9 cellular contexts compared by ENCODE assay signal in genomic region chr10:90930070-90930837, GRCh38. TPM values are rescaled to one million over a fixed set of nuclear protein-coding genes. Genes with fewer than 3 reads are reported as not detected.
DNase-seq lines count a peak whose midpoint lies in the region; ATAC-seq, FAIRE-seq and TF ChIP-seq lines count a peak whose summit lies in the region.
"Had no signal": no experiment of that assay in that cellular context is flagged by ENCODE, and none has a peak within 500 bp of the region (broad histone marks: within the 10 kb centered on the region; RNA-seq: fewer than 3 reads in every experiment).

No MANE protein-coding gene starts in this region.

- H4K5ac ChIP-seq in H1 (ENCODE audit: insufficient read length, low read depth, low read length) = no peak overlapping the region

- H3K4me3 ChIP-seq in AG04450 (ENCODE audit: low read depth, low read length) (no peak overlapping the region), H1 (ENCODE audit: extremely low read depth in 1 of 4, insufficient read depth in 2 of 4, low read depth in 3 of 4, low read length in 4 of 4) (peak overlapping the region in 3 of 4 experiments; percentile 16 to 24 (median 24); a peak in 5 of 8 replicates)

- H3K4me1 ChIP-seq in H1 (replicated peaks in 1 of 4; ENCODE audit: control insufficient read depth in 3 of 4, insufficient read depth in 4 of 4, low read length in 3 of 4) = peaks cover 2 to 13% (median 10%) of the 10 kb centered on the region in 4 experiments; a peak in 5 of 7 replicates

- ATAC-seq in GM19351 (IDR thresholded peaks at IDR 0.05; ENCODE audit: unreplicated experiment) (no peak), HG03175 (IDR thresholded peaks at IDR 0.05; ENCODE audit: unreplicated experiment) (no peak)

- H2BK5ac ChIP-seq in H1 (ENCODE audit: low read depth, low read length) = no peak overlapping the region

- peak overlapping the region; percentile 26 to 52 (median 43) for H3K4me3 Mint-ChIP-seq in nephron

- H3K18ac ChIP-seq in H1 (ENCODE audit: extremely low read depth, low read length) = no peak overlapping the region

- H2BK20ac ChIP-seq in H1 (ENCODE audit: low read length) = no peak overlapping the region

- peaks cover 4 to 10% of the 10 kb centered on the region in 2 experiments for H4K20me1 ChIP-seq in H1 (replicated peaks in 1 of 2; ENCODE audit: control insufficient read depth in 1 of 2, insufficient read depth in 2 of 2, low read length in 2 of 2)

- H3K4ac ChIP-seq in H1 (replicated peaks; ENCODE audit: insufficient read length, low read depth, low read length) = no peak overlapping the region

- peak overlapping the region; percentile 97 to 98 (median 98) for H3K27ac Mint-ChIP-seq in nephron

- no peak; a peak in 1 of 3 replicates for TF ChIP-seq POLR2A in H1 (IDR thresholded peaks at IDR 0.05; ENCODE audit: control extremely low read depth in 1 of 2, low read depth in 2 of 2, low read length in 2 of 2)

- peaks cover 70% of the 10 kb centered on the region for H3K4me1 Mint-ChIP-seq in nephron

- no peak overlapping the region for H3K23ac ChIP-seq in H1 (ENCODE audit: insufficient read length)

- no peaks in the 10 kb centered on the region for H3K9me3 Mint-ChIP-seq in nephron

- H3K27me3 ChIP-seq in AG04450 (ENCODE audit: control insufficient read depth, insufficient read depth, low read length) (no peaks in the 10 kb centered on the region), H1 (replicated peaks in 1 of 4; ENCODE audit: control insufficient read depth in 3 of 4, extremely low read depth in 1 of 4, insufficient read depth in 3 of 4, low read length in 3 of 4) (peaks cover 69 to 96% (median 92%) of the 10 kb centered on the region in 4 experiments)

- POLR2A ChIA-PET in AG04450 (lab: Yijun Ruan, JAX) = interaction anchor here (1.5 to 2.7 kb wide), 3 partner anchors 9 to 39 kb away, joined by 4 to 15 read pairs (median 12); partner anchors contain the start of gene ANKRD1
- POLR2A ChIA-PET in H1 (lab: Charles Lee; ENCODE audit: partially characterized antibody) = interaction anchor here (1.1 to 1.6 kb wide), 3 partner anchors 9 to 17 kb away, joined by 3 to 4 read pairs (median 4); partner anchors contain the start of gene ANKRD1

- no peak for TF ChIP-seq RAD21 in H1 (IDR thresholded peaks at IDR 0.05 in 1 of 2, conservative IDR thresholded peaks at IDR 0.05 in 1 of 2; ENCODE audit: low read depth in 2 of 2, low read length in 2 of 2)

- H3K36me3 Mint-ChIP-seq in nephron (ENCODE audit: low read depth) = no peaks in the 10 kb centered on the region

- no peaks in the 10 kb centered on the region for H3K79me2 ChIP-seq in H1 (ENCODE audit: control insufficient read depth in 1 of 2, insufficient read depth in 2 of 2, low read length in 2 of 2)

- no peak overlapping the region for H3K56ac ChIP-seq in H1 (replicated peaks; ENCODE audit: insufficient read length, low read depth, low read length)

- no peak for FAIRE-seq in H1 (lab: Jason Lieb, UNC)

- H4K91ac ChIP-seq in H1 (replicated peaks; ENCODE audit: insufficient read length, low read length) = no peak overlapping the region

- TF ChIP-seq CTCF in AG04450 (IDR thresholded peaks at IDR 0.05; ENCODE audit: low read depth, low read length) (no peak), H1 (IDR thresholded peaks at IDR 0.05; ENCODE audit: control extremely low read depth in 1 of 3, insufficient read depth in 1 of 3, low read depth in 1 of 3, low read length in 3 of 3) (no peak), nephron (IDR thresholded peaks at IDR 0.05; ENCODE audit: unreplicated experiment in 3 of 3) (no peak)

- no peaks in the 10 kb centered on the region for H3K9me3 ChIP-seq in AG04450 (ENCODE audit: control insufficient read depth, insufficient read depth, low read length)
- no peaks in the 10 kb centered on the region for H3K9me3 ChIP-seq in H1 (ENCODE audit: insufficient read depth in 2 of 2, low read depth in 1 of 2, low read length in 1 of 2)

- H3K23me2 ChIP-seq in H1 (ENCODE audit: low read depth, low read length) = no peaks in the 10 kb centered on the region

- no peak overlapping the region for H3K14ac ChIP-seq in H1 (ENCODE audit: insufficient read length)

- H3K27ac ChIP-seq in AG04450 (ENCODE audit: low read depth, low read length) (peak overlapping the region; percentile 89), H1 (ENCODE audit: low read depth, low read length) (no peak overlapping the region)

- 23% methylated on average over 5 of the region's 5 CpGs; no CpG with 5 or more reads in 1 of the 2 experiments for WGBS in H1 (ENCODE audit: extremely low coverage in 1 of 2, insufficient coverage in 1 of 2, insufficient read length in 1 of 2, insufficient replicate concordance in 2 of 2, low coverage in 1 of 2, low lambda C conversion rate in 2 of 2, missing lambda C conversion rate in 1 of 2), 2 experiments

- CTCF ChIA-PET in AG04450 (lab: Charles Lee) = interaction anchor here (0.7 to 2.7 kb wide), 4 partner anchors 11 to 75 kb away, joined by 3 to 15 read pairs (median 4); no protein-coding TSS in a partner anchor
- CTCF ChIA-PET in H1 (lab: Charles Lee; ENCODE audit: partially characterized antibody) = interaction anchor here (0.7 to 1.7 kb wide), 8 partner anchors 9 to 321 kb away, joined by 3 to 4 read pairs (median 4); partner anchors contain the start of gene ANKRD1

- H3K27me3 Mint-ChIP-seq in nephron (ENCODE audit: low read depth) = no peaks in the 10 kb centered on the region

- no peak overlapping the region for H2BK120ac ChIP-seq in H1 (replicated peaks; ENCODE audit: low read depth, low read length)

- peak overlapping the region; percentile 46 to 61 for H3K4me2 ChIP-seq in H1 (ENCODE audit: insufficient read depth in 1 of 2, low read depth in 2 of 2, low read length in 2 of 2)

- no peak overlapping the region for H2BK15ac ChIP-seq in H1 (ENCODE audit: low read length)

- H2AFZ ChIP-seq in H1 (ENCODE audit: low read length) = no peak overlapping the region

- no peak overlapping the region for H4K8ac ChIP-seq in H1 (ENCODE audit: extremely low read depth, insufficient read depth, low read length)

- DNase-seq in AG04450 (ENCODE audit: low read depth, low spot score) (peak; percentile 42), M059J (ENCODE audit: low read depth) (peak; percentile 93), H1 (ENCODE audit: low read depth in 1 of 2, low spot score in 2 of 2) (no peak)
- no peak for DNase-seq in stimulated activated CD4-positive, alpha-beta T cell treated with anti-CD3 and anti-CD28 coated beads, Interleukin-2, amount 100 ng/mL, for 48 hours
- DNase-seq in activated CD8-positive, alpha-beta memory T cell treated with anti-CD3 and anti-CD28 coated beads for 24 hours = no peak

- no peaks in the 10 kb centered on the region; a peak in 2 of 8 replicates for H3K36me3 ChIP-seq in H1 (ENCODE audit: control insufficient read depth in 2 of 4, insufficient read depth in 4 of 4, low read length in 3 of 4)

- no peak overlapping the region for H3K9ac ChIP-seq in H1 (replicated peaks in 1 of 4; ENCODE audit: extremely low read depth in 1 of 4, low read depth in 3 of 4, low read length in 3 of 4)

- H3K79me1 ChIP-seq in H1 (ENCODE audit: low read depth, low read length) = no peaks in the 10 kb centered on the region

- H2BK12ac ChIP-seq in H1 (ENCODE audit: low read depth, low read length) = no peak overlapping the region; the same call in 1 of the 2 replicates

- no peak for TF ChIP-seq EP300 in H1 (IDR thresholded peaks at IDR 0.05; ENCODE audit: borderline replicate concordance in 1 of 2, low read depth in 2 of 2, low read length in 2 of 2)

- no peak overlapping the region for H2AK5ac ChIP-seq in H1 (ENCODE audit: low read depth, low read length)

TF ChIP-seq in H1, 55 proteins besides CTCF, POLR2A, EP300 and RAD21 (continues in another document):
- TF ChIP-seq RBBP5 (IDR thresholded peaks at IDR 0.05; ENCODE audit: borderline replicate concordance, low read depth, low read length) = 0 out of 2 replicates have a peak, but pooled peaks have one; percentile 35
- TF ChIP-seq SP4 (IDR thresholded peaks at IDR 0.05; ENCODE audit: low read length) = 0 out of 2 replicates have a peak, but pooled peaks have one; percentile 20
- no peak for TF ChIP-seq BACH1 (IDR thresholded peaks at IDR 0.05; ENCODE audit: low read length)
- TF ChIP-seq ATF3 (IDR thresholded peaks at IDR 0.05; ENCODE audit: insufficient read depth, low read depth, low read length) = no peak
- TF ChIP-seq EZH2 (IDR thresholded peaks at IDR 0.05; ENCODE audit: low read depth, low read length, severe bottlenecking) = peak; percentile 40

RNA-seq across cellular contexts. Expression of gene ANKRD1, which starts 9.4 kb away (rescaled TPM):
- polyA plus RNA-seq in AG04450 (2011; rRNA removed) = 0.50 and 0.53 TPM in 2 replicates
- 0.22 and 0.51 TPM in 2 replicates for polyA minus RNA-seq in AG04450 (2011; rRNA and poly(A)+ RNA removed)
- 32.4 and 40.0 TPM in 2 replicates for total RNA-seq in M059J (2014; rRNA removed; shearing (Covaris generic))
- total RNA-seq in H1 (2021; fragmentation: NEBNext Ultra II Directional; extraction: Animal tissue kit (Norgen Biotek cat#: 25700)) = not detected in 2 replicates
- 0.03 and 0.11 TPM in 2 replicates for polyA plus RNA-seq in H1 (2011; rRNA removed)
- polyA plus RNA-seq in H1 (2011; cell fraction: cytosol; rRNA removed) = 0.12 TPM
- polyA plus RNA-seq in H1 (2011; cell fraction: nucleus; rRNA removed) = 0.26 TPM
- 0.09 to 0.62 TPM (median 0.40 TPM) in 4 replicates for polyA plus RNA-seq in H1 (2012, experiment 1 of 2)
- 0.10 TPM for polyA plus RNA-seq in H1 (2012, experiment 2 of 2)
- 0.34 TPM for polyA plus RNA-seq in H1 (2013, experiment 1 of 2)
- polyA plus RNA-seq in H1 (2013, experiment 2 of 2) = 0.42 TPM
- polyA minus RNA-seq in H1 (2011; rRNA and poly(A)+ RNA removed) = 0.12 and 0.44 TPM in 2 replicates
- polyA minus RNA-seq in H1 (2011; cell fraction: cytosol; rRNA and poly(A)+ RNA removed) = not detected
- not detected for polyA minus RNA-seq in H1 (2011; cell fraction: nucleus; rRNA and poly(A)+ RNA removed)
- total RNA-seq: subcutaneous adipose tissue had no signal

RNA-seq across cellular contexts. Expression of gene RPP30, which starts 58.5 kb away (rescaled TPM):
- polyA plus RNA-seq in AG04450 (2011; rRNA removed) (41.8 and 43.7 TPM in 2 replicates), H1 (2011; rRNA removed) (20.9 and 38.9 TPM in 2 replicates)
- polyA minus RNA-seq in AG04450 (2011; rRNA and poly(A)+ RNA removed) = 18.2 and 24.6 TPM in 2 replicates
- total RNA-seq in M059J (2014; rRNA removed; shearing (Covaris generic)) = 114 and 121 TPM in 2 replicates
- 76.7 and 79.7 TPM in 2 replicates for total RNA-seq in H1 (2021; fragmentation: NEBNext Ultra II Directional; extraction: Animal tissue kit (Norgen Biotek cat#: 25700))
- 34.4 TPM for polyA plus RNA-seq in H1 (2011; cell fraction: cytosol; rRNA removed)
- polyA plus RNA-seq in H1 (2011; cell fraction: nucleus; rRNA removed) = 15.8 TPM
- polyA plus RNA-seq in H1 (2012, experiment 1 of 2) = 61.9 to 112 TPM (median 66.5 TPM) in 4 replicates
- polyA plus RNA-seq in H1 (2012, experiment 2 of 2) = 75.7 TPM
- polyA plus RNA-seq in H1 (2013, experiment 1 of 2) = 66.8 TPM
- 67.9 TPM for polyA plus RNA-seq in H1 (2013, experiment 2 of 2)
- polyA minus RNA-seq in H1 (2011; rRNA and poly(A)+ RNA removed) = 47.4 and 51.0 TPM in 2 replicates
- 28.5 TPM for polyA minus RNA-seq in H1 (2011; cell fraction: cytosol; rRNA and poly(A)+ RNA removed)
- 47.9 TPM for polyA minus RNA-seq in H1 (2011; cell fraction: nucleus; rRNA and poly(A)+ RNA removed)

Comparison
In these comparisons a context has a peak if more than half of its experiments do, and no peak if none do; other contexts are left out.
1. DNase-seq: peak in AG04450 (single experiment) and M059J (single experiment); none in H1 (0 of 2), stimulated activated CD4-positive, alpha-beta T cell treated with anti-CD3 and anti-CD28 coated beads, Interleukin-2, amount 100 ng/mL, for 48 hours (0 of 2) and activated CD8-positive, alpha-beta memory T cell treated with anti-CD3 and anti-CD28 coated beads for 24 hours (single experiment).
2. RNA of gene ANKRD1, which starts 9.4 kb away (total RNA-seq): 32.4 to 40.0 TPM in M059J; not detected in H1; every median in the first group is over 10 times any median in the second.